In the genomic region with DNA sequence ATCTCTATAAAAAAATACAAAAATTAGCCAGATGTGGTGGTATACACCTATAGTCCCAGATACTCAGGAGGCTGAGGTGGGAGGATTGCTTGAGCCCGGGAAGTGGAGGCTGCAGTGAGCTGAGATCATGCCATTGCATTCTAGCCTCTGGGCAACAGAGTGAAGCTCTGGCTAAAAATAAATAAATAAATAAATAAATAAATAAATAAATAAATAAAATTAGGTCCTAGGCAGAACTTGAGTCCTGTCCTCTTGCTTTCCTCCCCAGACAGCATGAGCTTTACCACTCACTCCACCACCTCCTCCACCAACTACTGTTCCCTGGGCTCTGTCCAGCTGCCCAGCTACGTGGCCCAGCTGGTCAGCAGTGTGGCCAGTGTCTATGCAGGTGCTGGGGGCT, we compare ENCODE assay signal across 40 cellular contexts. TPM values are rescaled to one million over a fixed set of nuclear protein-coding genes. Genes with fewer than 3 reads are reported as not detected.
"Had no signal": no experiment of that assay in that cellular context is flagged by ENCODE, and none has a peak within 500 bp of the region (broad histone marks: within the 10 kb centered on the region; RNA-seq: fewer than 3 reads in every experiment).

No MANE protein-coding gene starts in this region.

- H3K27me3 ChIP-seq: MG63 had no signal

- H3K36me3 ChIP-seq: MG63 had no signal

- DNase-seq: Karpas-422, Kasumi-1, MG63, MM.1S, MV-4-11, NCI-H1048, NCI-H1092, NCI-H1092 treated with DMSO at 0.1 percent for 48 hours, NCI-H1105, NCI-H1105 treated with DMSO at 0.1 percent for 48 hours, NCI-H1417, NCI-H1417 treated with DMSO at 0.1 percent for 48 hours, NCI-H1436, NCI-H1436 treated with DMSO at 0.1 percent for 48 hours, NCI-H146, NCI-H1694, NCI-H1694 treated with DMSO at 0.1 percent for 48 hours, NCI-H187, NCI-H187 treated with DMSO at 0.1 percent for 48 hours, NCI-H1930, NCI-H2029, NCI-H2029 treated with DMSO at 0.1 percent for 48 hours, NCI-H2081, NCI-H2081 treated with DMSO at 0.1 percent for 48 hours, NCI-H2107, NCI-H2171, NCI-H2171 treated with DMSO at 0.1 percent for 48 hours, NCI-H2227 treated with DMSO at 0.1 percent for 48 hours, NCI-H226, NCI-H345, NCI-H446, NCI-H446 treated with DMSO at 0.1 percent for 48 hours, NCI-H510A, NCI-H510A treated with DMSO at 0.1 percent for 48 hours, NCI-H524, NCI-H524 treated with DMSO at 0.1 percent for 48 hours had no signal

- H3K9me3 ChIP-seq: MG63 had no signal

- H3K4me3 ChIP-seq: MG63 had no signal

RNA-seq across cellular contexts. Expression of gene SPZ1, which starts 31.6 kb away (rescaled TPM):
- total RNA-seq: LHCN-M2, M059J, MCF 10A, NCI-H460 had no signal
